1 cellular context compared by ENCODE assay signal in the genomic region with DNA sequence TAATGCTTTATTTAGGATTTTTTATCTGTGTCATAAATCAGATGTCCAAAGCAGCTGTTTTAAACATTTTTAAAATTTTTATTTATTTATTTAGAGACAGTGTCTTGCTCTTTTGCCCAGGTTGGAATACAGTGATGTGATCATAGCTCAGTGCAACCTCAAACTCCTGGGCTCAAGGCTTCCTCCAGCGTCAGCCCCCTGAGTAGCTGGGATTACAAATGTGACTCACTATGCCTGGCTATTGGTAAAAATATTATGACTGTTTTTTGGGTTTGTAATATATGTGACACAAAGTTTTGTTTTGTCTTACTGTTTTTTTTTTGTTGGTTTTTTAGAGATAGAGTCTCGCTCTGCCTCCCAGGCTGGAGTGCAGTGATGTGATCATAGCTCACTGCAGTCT.
TF ChIP-seq lines count a peak whose summit lies in the region.

No MANE protein-coding gene starts in this region.

TF ChIP-seq in SK-N-SH treated with all-trans-retinoic acid at 6 μM for 48 hours, 23 proteins besides CTCF, POLR2A, EP300 and RAD21 (continued from another document):
- TF ChIP-seq, protein P1, sequence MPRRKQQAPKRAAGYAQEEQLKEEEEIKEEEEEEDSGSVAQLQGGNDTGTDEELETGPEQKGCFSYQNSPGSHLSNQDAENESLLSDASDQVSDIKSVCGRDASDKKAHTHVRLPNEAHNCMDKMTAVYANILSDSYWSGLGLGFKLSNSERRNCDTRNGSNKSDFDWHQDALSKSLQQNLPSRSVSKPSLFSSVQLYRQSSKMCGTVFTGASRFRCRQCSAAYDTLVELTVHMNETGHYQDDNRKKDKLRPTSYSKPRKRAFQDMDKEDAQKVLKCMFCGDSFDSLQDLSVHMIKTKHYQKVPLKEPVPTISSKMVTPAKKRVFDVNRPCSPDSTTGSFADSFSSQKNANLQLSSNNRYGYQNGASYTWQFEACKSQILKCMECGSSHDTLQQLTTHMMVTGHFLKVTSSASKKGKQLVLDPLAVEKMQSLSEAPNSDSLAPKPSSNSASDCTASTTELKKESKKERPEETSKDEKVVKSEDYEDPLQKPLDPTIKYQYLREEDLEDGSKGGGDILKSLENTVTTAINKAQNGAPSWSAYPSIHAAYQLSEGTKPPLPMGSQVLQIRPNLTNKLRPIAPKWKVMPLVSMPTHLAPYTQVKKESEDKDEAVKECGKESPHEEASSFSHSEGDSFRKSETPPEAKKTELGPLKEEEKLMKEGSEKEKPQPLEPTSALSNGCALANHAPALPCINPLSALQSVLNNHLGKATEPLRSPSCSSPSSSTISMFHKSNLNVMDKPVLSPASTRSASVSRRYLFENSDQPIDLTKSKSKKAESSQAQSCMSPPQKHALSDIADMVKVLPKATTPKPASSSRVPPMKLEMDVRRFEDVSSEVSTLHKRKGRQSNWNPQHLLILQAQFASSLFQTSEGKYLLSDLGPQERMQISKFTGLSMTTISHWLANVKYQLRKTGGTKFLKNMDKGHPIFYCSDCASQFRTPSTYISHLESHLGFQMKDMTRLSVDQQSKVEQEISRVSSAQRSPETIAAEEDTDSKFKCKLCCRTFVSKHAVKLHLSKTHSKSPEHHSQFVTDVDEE (CRISPR knock-in tag; IDR thresholded peaks at IDR 0.05): no peak
- TF ChIP-seq, protein P2, sequence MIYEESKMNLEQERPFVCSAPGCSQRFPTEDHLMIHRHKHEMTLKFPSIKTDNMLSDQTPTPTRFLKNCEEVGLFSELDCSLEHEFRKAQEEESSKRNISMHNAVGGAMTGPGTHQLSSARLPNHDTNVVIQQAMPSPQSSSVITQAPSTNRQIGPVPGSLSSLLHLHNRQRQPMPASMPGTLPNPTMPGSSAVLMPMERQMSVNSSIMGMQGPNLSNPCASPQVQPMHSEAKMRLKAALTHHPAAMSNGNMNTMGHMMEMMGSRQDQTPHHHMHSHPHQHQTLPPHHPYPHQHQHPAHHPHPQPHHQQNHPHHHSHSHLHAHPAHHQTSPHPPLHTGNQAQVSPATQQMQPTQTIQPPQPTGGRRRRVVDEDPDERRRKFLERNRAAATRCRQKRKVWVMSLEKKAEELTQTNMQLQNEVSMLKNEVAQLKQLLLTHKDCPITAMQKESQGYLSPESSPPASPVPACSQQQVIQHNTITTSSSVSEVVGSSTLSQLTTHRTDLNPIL (CRISPR knock-in tag; IDR thresholded peaks at IDR 0.05; ENCODE audit: low read depth): no peak
